ENCODE assay signal across 7 cellular contexts in the genomic region with DNA sequence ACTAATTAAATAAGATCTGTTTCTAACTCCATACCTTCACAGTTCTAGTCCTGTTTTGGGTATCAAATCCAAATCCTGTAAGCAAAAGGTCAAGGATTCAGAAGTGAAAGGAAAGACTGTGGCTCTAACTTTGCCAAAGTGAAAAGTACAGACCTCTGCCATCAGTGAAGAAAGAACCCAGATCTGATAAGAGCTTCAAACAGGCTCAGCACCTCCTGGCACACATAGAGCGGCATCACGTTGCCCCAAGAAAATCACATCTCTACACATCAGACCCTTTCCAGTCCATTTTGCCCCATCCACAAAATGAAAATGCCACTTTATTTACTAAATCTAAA. TPM values are rescaled to one million over a fixed set of nuclear protein-coding genes. Genes with fewer than 3 reads are reported as not detected.
DNase-seq lines count a peak whose midpoint lies in the region; ATAC-seq, FAIRE-seq and TF ChIP-seq lines count a peak whose summit lies in the region.

No MANE protein-coding gene starts in this region.

- peak overlapping the region in 2 of 4 donors; percentile 70 to 94 for H3K4me3 Mint-ChIP-seq in IgD-negative memory B cell
- peak overlapping the region; percentile 80 for H3K4me3 Mint-ChIP-seq in activated T-helper 17 cell treated with anti-CD3 and anti-CD28 coated beads, Interleukin-2, amount 50 U/mL, for 72 hours
- no peak overlapping the region for H3K4me3 Mint-ChIP-seq in glutamatergic neuron (ENCODE audit: unreplicated experiment)

- H3K9me3 Mint-ChIP-seq in IgD-negative memory B cell (no peaks in the 10 kb centered on the region), glutamatergic neuron (ENCODE audit: unreplicated experiment) (no peaks in the 10 kb centered on the region)
- no peaks in the 10 kb centered on the region for H3K9me3 Mint-ChIP-seq in activated T-helper 17 cell treated with anti-CD3 and anti-CD28 coated beads, Interleukin-2, amount 50 U/mL, for 72 hours

- H3K27ac Mint-ChIP-seq in IgD-negative memory B cell, result peak overlapping the region in 2 of 3 donors; percentile 31 to 68
- H3K27ac Mint-ChIP-seq in activated T-helper 17 cell treated with anti-CD3 and anti-CD28 coated beads, Interleukin-2, amount 50 U/mL, for 72 hours, result peak overlapping the region; percentile 93
- H3K27ac Mint-ChIP-seq in glutamatergic neuron (ENCODE audit: unreplicated experiment), result no peak overlapping the region

- H3K4me1 Mint-ChIP-seq in IgD-negative memory B cell, result peaks cover 26 to 32% (median 29%) of the 10 kb centered on the region in 3 donors
- peaks cover 31% of the 10 kb centered on the region for H3K4me1 Mint-ChIP-seq in activated T-helper 17 cell treated with anti-CD3 and anti-CD28 coated beads, Interleukin-2, amount 50 U/mL, for 72 hours
- H3K4me1 Mint-ChIP-seq in glutamatergic neuron (ENCODE audit: low read depth, unreplicated experiment), result peaks cover 11% of the 10 kb centered on the region

- H3K4me2 ChIP-seq in keratinocyte (ENCODE audit: control insufficient read depth, extremely low read depth, insufficient read depth, low read depth, low read length), result peak overlapping the region; percentile 90

- no peak for ATAC-seq in activated T-helper 17 cell treated with anti-CD3 and anti-CD28 coated beads, Interleukin-2, amount 50 U/mL, for 72 hours (replicated peaks)
- no peak for ATAC-seq in GM21717 (IDR thresholded peaks at IDR 0.05; ENCODE audit: unreplicated experiment)

- H3K36me3 Mint-ChIP-seq in IgD-negative memory B cell, result peaks cover 4% of the 10 kb centered on the region
- H3K36me3 Mint-ChIP-seq in activated T-helper 17 cell treated with anti-CD3 and anti-CD28 coated beads, Interleukin-2, amount 50 U/mL, for 72 hours (ENCODE audit: low read depth), result peaks cover 48% of the 10 kb centered on the region
- H3K36me3 Mint-ChIP-seq in glutamatergic neuron (ENCODE audit: unreplicated experiment), result no peaks in the 10 kb centered on the region

- H3K27ac ChIP-seq in keratinocyte (ENCODE audit: control insufficient read depth, insufficient read depth, low read length) (peak overlapping the region; percentile 99), stomach smooth muscle (ENCODE audit: low read length) (peak overlapping the region; percentile 93)

- FAIRE-seq in keratinocyte (lab: Jason Lieb, UNC), result no peak

- DNase-seq in keratinocyte (ENCODE audit: low read depth, low spot score) (no peak), glutamatergic neuron (no peak), NCI-H146 (lab: John Stamatoyannopoulos, UW) (no peak)

- H3K27me3 ChIP-seq in keratinocyte (ENCODE audit: control insufficient read depth, extremely low read depth, insufficient read depth, low read length) (no peaks in the 10 kb centered on the region), stomach smooth muscle (ENCODE audit: control insufficient read depth in 1 of 2, insufficient read depth in 2 of 2, low read length in 2 of 2) (no peaks in the 10 kb centered on the region)

- H3K4me3 ChIP-seq in keratinocyte (ENCODE audit: control insufficient read depth in 2 of 3, extremely low read depth in 1 of 3, insufficient read depth in 2 of 3, low read depth in 1 of 3, low read length in 3 of 3) (no peak overlapping the region), stomach smooth muscle (ENCODE audit: low read length in 2 of 2) (peak overlapping the region; percentile 1 to 52)

- H3K4me1 ChIP-seq in keratinocyte (ENCODE audit: control insufficient read depth, extremely low read depth, insufficient read depth, low read length) (peaks cover 37% of the 10 kb centered on the region), stomach smooth muscle (ENCODE audit: control insufficient read depth, insufficient read depth, low read length) (peaks cover 31% of the 10 kb centered on the region)

- dilution Hi-C loops in keratinocyte (cut with MboI; ENCODE audit: extremely low pct_ligation_motif_present, low sequenced_read_pairs), result no loop called here

- no peaks in the 10 kb centered on the region for H4K20me1 ChIP-seq in keratinocyte (ENCODE audit: control insufficient read depth, extremely low read depth, insufficient read depth, low read length)

- H3K36me3 ChIP-seq in keratinocyte (ENCODE audit: control insufficient read depth in 2 of 2, extremely low read depth in 1 of 2, insufficient read depth in 2 of 2, low read length in 2 of 2), result peaks cover 4 to 6% of the 10 kb centered on the region in 2 experiments
- peaks cover 0 to 4% of the 10 kb centered on the region in 2 donors for H3K36me3 ChIP-seq in stomach smooth muscle (ENCODE audit: control insufficient read depth in 2 of 2, insufficient read depth in 2 of 2, low read length in 2 of 2)

- peaks cover 2% of the 10 kb centered on the region for H3K9me1 ChIP-seq in keratinocyte (ENCODE audit: control insufficient read depth, extremely low read depth, insufficient read depth, low read length)

- H3K9me3 ChIP-seq in keratinocyte (ENCODE audit: control insufficient read depth, low read depth, low read length), result no peaks in the 10 kb centered on the region
- no peaks in the 10 kb centered on the region for H3K9me3 ChIP-seq in stomach smooth muscle (ENCODE audit: control insufficient read depth in 2 of 2, low read length in 2 of 2)

- TF ChIP-seq CTCF in keratinocyte (optimal IDR thresholded peaks at IDR 0.05 in 1 of 3, IDR thresholded peaks at IDR 0.05 in 1 of 3, conservative IDR thresholded peaks at IDR 0.05 in 1 of 3; ENCODE audit: extremely low read depth in 1 of 3, insufficient read depth in 2 of 3, low read length in 3 of 3) (no peak), glutamatergic neuron (IDR thresholded peaks at IDR 0.05; ENCODE audit: partially characterized antibody, unreplicated experiment) (no peak)

- peak overlapping the region; percentile 37 for H2AFZ ChIP-seq in keratinocyte (ENCODE audit: control insufficient read depth, low read length)

- peak overlapping the region; percentile 91 for H3K9ac ChIP-seq in keratinocyte (ENCODE audit: control insufficient read depth, extremely low read depth, insufficient read depth, low read length)
- peak overlapping the region; percentile 47 to 72 for H3K9ac ChIP-seq in stomach smooth muscle (ENCODE audit: low read length in 2 of 2)

- peaks cover 49% of the 10 kb centered on the region for H3K79me2 ChIP-seq in keratinocyte (ENCODE audit: control insufficient read depth, insufficient read depth, low read length)

- H3K27me3 Mint-ChIP-seq in IgD-negative memory B cell (no peaks in the 10 kb centered on the region), glutamatergic neuron (ENCODE audit: unreplicated experiment) (peaks cover 3% of the 10 kb centered on the region)
- H3K27me3 Mint-ChIP-seq in activated T-helper 17 cell treated with anti-CD3 and anti-CD28 coated beads, Interleukin-2, amount 50 U/mL, for 72 hours, result no peaks in the 10 kb centered on the region

RNA-seq across cellular contexts. Expression of gene CLIP1, which starts 23.2 kb away (rescaled TPM):
- polyA plus RNA-seq in IgD-negative memory B cell (26.8 TPM), keratinocyte (54.0 to 94.1 TPM (median 54.3 TPM) in 3 replicates)
- 10 to 100 TPM; 61.0 to 86.1 TPM for total RNA-seq in activated T-helper 17 cell treated with anti-CD3 and anti-CD28 coated beads, Interleukin-2, amount 50 U/mL, for 72 hours
- polyA plus RNA-seq in keratinocyte (2011; ENCODE audit: low read depth), result 426 TPM
- 34.0 and 51.1 TPM in 2 replicates for polyA plus RNA-seq in keratinocyte (2011; cell fraction: cytosol; rRNA removed)
- 135 and 148 TPM in 2 replicates for polyA plus RNA-seq in keratinocyte (2011; cell fraction: nucleus; rRNA removed)
- 31.3 and 87.3 TPM in 2 replicates for polyA plus RNA-seq in keratinocyte (2012; ENCODE audit: low replicate concordance)
- 91.3 to 153 TPM (median 105 TPM) in 3 replicates for polyA minus RNA-seq in keratinocyte
- polyA minus RNA-seq in keratinocyte (2011; cell fraction: cytosol; rRNA and poly(A)+ RNA removed), result 44.1 TPM
- 74.9 and 141 TPM in 2 replicates for polyA minus RNA-seq in keratinocyte (2011; cell fraction: nucleus; rRNA and poly(A)+ RNA removed)
- total RNA-seq in glutamatergic neuron (ENCODE audit: unreplicated experiment), result 65.7 TPM

Comparison
In these comparisons a context has a peak if more than half of its experiments do, and no peak if none do; other contexts are left out.
1. H3K4me3 ChIP-seq: peak in stomach smooth muscle (2 of 2); none in keratinocyte (0 of 3).